8 cellular contexts compared by ENCODE assay signal in genomic region chr2:237572021-237572741, GRCh38. TPM values are rescaled to one million over a fixed set of nuclear protein-coding genes. Genes with fewer than 3 reads are reported as not detected.
DNase-seq lines count a peak whose midpoint lies in the region; ATAC-seq, FAIRE-seq and TF ChIP-seq lines count a peak whose summit lies in the region.

No MANE protein-coding gene starts in this region.

- FAIRE-seq in TTC549 (lab: Jason Lieb, UNC) (peak; percentile 28), K562 (lab: Jason Lieb, UNC) (peak; percentile 85)

- H3K4me1 ChIP-seq in K562 (replicated peaks in 1 of 2; ENCODE audit: control insufficient read depth in 2 of 2, insufficient read depth in 2 of 2, low read length in 2 of 2), result peaks cover 0 to 3% of the 10 kb centered on the region in 2 experiments; a peak in 1 of 5 replicates
- peaks cover 8% of the 10 kb centered on the region for H3K4me1 ChIP-seq in iPS-15b (ENCODE audit: control insufficient read depth, insufficient read depth, low read length)
- H3K4me1 ChIP-seq in skeletal muscle tissue (ENCODE audit: control insufficient read depth in 3 of 3, insufficient read depth in 3 of 3, low read length in 3 of 3), result peaks cover 11 to 18% (median 13%) of the 10 kb centered on the region in 3 donors

- H3K9ac ChIP-seq in K562 (ENCODE audit: insufficient read depth in 1 of 2, low read depth in 2 of 2, low read length in 2 of 2), result no peak overlapping the region
- peak overlapping the region; percentile 47 for H3K9ac ChIP-seq in iPS-15b (ENCODE audit: low read depth, low read length)
- peak overlapping the region; percentile 23 to 67 (median 58) for H3K9ac ChIP-seq in skeletal muscle tissue (ENCODE audit: low read depth in 1 of 3, low read length in 3 of 3)

- H3K9me1 ChIP-seq in K562 (ENCODE audit: control insufficient read depth, insufficient read depth, low read length), result no peaks in the 10 kb centered on the region

- in situ Hi-C loops in K562 (cut with MboI), result loop anchor here (5.0 to 10.0 kb wide), 2 partner anchors 60 to 417 kb away; no protein-coding TSS in a partner anchor

- H3K79me2 ChIP-seq in K562 (ENCODE audit: control insufficient read depth, insufficient read depth, low read length), result no peaks in the 10 kb centered on the region

- TF ChIP-seq CTCF in GM12865 (IDR thresholded peaks at IDR 0.05; ENCODE audit: insufficient read depth, low read depth, low read length, missing control alignments) (peak; percentile 94), K562 (IDR thresholded peaks at IDR 0.05 in 2 of 3, conservative IDR thresholded peaks at IDR 0.05 in 1 of 3; ENCODE audit: insufficient read depth in 2 of 3, low read depth in 1 of 3, low read length in 3 of 3) (peak; percentile 84 to 98 (median 92))

- H3K27me3 ChIP-seq in K562 (ENCODE audit: control insufficient read depth in 2 of 2, insufficient read depth in 2 of 2, low read length in 2 of 2) (peaks cover 0 to 42% of the 10 kb centered on the region in 2 experiments; a peak in 3 of 5 replicates), iPS-15b (ENCODE audit: control insufficient read depth, insufficient read depth, low read length) (no peaks in the 10 kb centered on the region), skeletal muscle tissue (ENCODE audit: control insufficient read depth in 3 of 3, insufficient read depth in 3 of 3, low read length in 3 of 3) (peaks cover 0 to 7% (median 6%) of the 10 kb centered on the region in 3 donors)

- no peaks in the 10 kb centered on the region for H3K9me3 ChIP-seq in K562 (replicated peaks; ENCODE audit: control insufficient read depth, insufficient read depth, low read depth, low read length)
- H3K9me3 ChIP-seq in iPS-15b (ENCODE audit: control insufficient read depth, insufficient read depth, low read length), result no peaks in the 10 kb centered on the region
- no peaks in the 10 kb centered on the region for H3K9me3 ChIP-seq in skeletal muscle tissue (ENCODE audit: control insufficient read depth in 3 of 3, low read length in 3 of 3)

- ATAC-seq in HG02798 (IDR thresholded peaks at IDR 0.05; ENCODE audit: poor library complexity, unreplicated experiment), result peak; percentile 87
- peak; percentile 100 for ATAC-seq in K562

- TF ChIP-seq EP300 in K562 (IDR thresholded peaks at IDR 0.05; ENCODE audit: low read length), result no peak

- H3K4me2 ChIP-seq in K562 (ENCODE audit: insufficient read depth, low read length), result no peak overlapping the region

- intact Hi-C loops in K562 (cut with micrococcal nuclease), result loop anchor here (1.0 kb wide), 2 partner anchors 60 to 418 kb away; no protein-coding TSS in a partner anchor

- WGBS in K562 (ENCODE audit: insufficient coverage, low coverage, missing lambda C conversion rate), result under 1% methylated on average over 17 of the region's 24 CpGs

- BruUV-seq in K562 (replicated peaks; lab: Mats Ljungman, UMichigan), result no TSS peak

- DNase-seq in GM12865 (ENCODE audit: low read depth), result peak; percentile 94
- peak; percentile 28 for DNase-seq in NCI-H2029 treated with DMSO at 0.1 percent for 48 hours (lab: John Stamatoyannopoulos, UW)
- peak; percentile 79 to 86 (median 84) for DNase-seq in K562 (ENCODE audit: extremely low read depth in 1 of 4, low spot score in 3 of 4)
- no peak for DNase-seq in OCI-M2 (lab: John Stamatoyannopoulos, UW; ENCODE audit: unreplicated experiment)

- no peak overlapping the region for H3K4me3 ChIP-seq in GM12865 (ENCODE audit: low read depth, low read length)
- H3K4me3 ChIP-seq in K562, result no peak overlapping the region
- H3K4me3 ChIP-seq in iPS-15b (ENCODE audit: low read depth, low read length), result no peak overlapping the region
- peak overlapping the region; percentile 27 to 69 (median 57) for H3K4me3 ChIP-seq in skeletal muscle tissue (ENCODE audit: low read length in 3 of 3)

- no peak overlapping the region for H2AFZ ChIP-seq in K562 (ENCODE audit: low read depth, low read length)

- no peak overlapping the region for H3K27ac ChIP-seq in K562 (ENCODE audit: extremely low read depth, low read depth, low read length)
- no peak overlapping the region for H3K27ac ChIP-seq in skeletal muscle tissue (ENCODE audit: low read depth, low read length)

- POLR2A ChIA-PET in K562 (lab: Yijun Ruan, JAX), result interaction anchor here (1.2 kb wide), 1 partner anchor 63 kb away, joined by 3 read pairs; no protein-coding TSS in a partner anchor

- CTCF ChIA-PET in K562 (lab: Yijun Ruan, JAX; ENCODE audit: low intra/inter-chr PET ratio), result interaction anchor here (0.6 to 2.6 kb wide), 3 partner anchors 59 to 417 kb away, joined by 3 to 51 read pairs (median 6); no protein-coding TSS in a partner anchor

- peak; percentile 97 for TF ChIP-seq RAD21 in K562 (CRISPR knock-in tag; conservative IDR thresholded peaks at IDR 0.05 in 1 of 2, IDR thresholded peaks at IDR 0.05 in 1 of 2)

- no peak for TF ChIP-seq POLR2A in K562 (conservative IDR thresholded peaks at IDR 0.05)

- H3K36me3 ChIP-seq in K562 (ENCODE audit: control insufficient read depth, insufficient read depth, low read length) (no peaks in the 10 kb centered on the region), iPS-15b (ENCODE audit: control insufficient read depth, insufficient read depth, low read length) (no peaks in the 10 kb centered on the region), skeletal muscle tissue (ENCODE audit: control insufficient read depth in 3 of 3, insufficient read depth in 3 of 3, low read length in 3 of 3) (no peaks in the 10 kb centered on the region)

- no peaks in the 10 kb centered on the region for H4K20me1 ChIP-seq in K562 (replicated peaks; ENCODE audit: control insufficient read depth, insufficient read depth, low read length)

TF ChIP-seq in K562, 482 proteins besides CTCF, POLR2A, EP300 and RAD21 (continues in another document):
- no peak for TF ChIP-seq ZNF140 (CRISPR knock-in tag; IDR thresholded peaks at IDR 0.05)

RNA-seq across cellular contexts. Expression of gene PRLH, which starts 5.8 kb away (rescaled TPM):
- not detected in 2 replicates for total RNA-seq in K562 (2011; cell fraction: chromatin; rRNA removed; ENCODE audit: low replicate concordance)
- not detected in 2 replicates for total RNA-seq in K562 (2011; cell fraction: nucleolus; rRNA removed)
- total RNA-seq in K562 (2011; cell fraction: nucleoplasm; rRNA removed), result not detected in 2 replicates
- not detected in 2 replicates for total RNA-seq in K562 (2014; rRNA removed)
- not detected in 2 replicates for total RNA-seq in K562 (2014; rRNA removed; fragmentation: Illumina TruSeq; extraction: Trizol)
- total RNA-seq in K562 (2015; rRNA removed; fragmentation: Illumina TruSeq; extraction: Trizol), result not detected in 2 replicates
- total RNA-seq in K562 (2021), result not detected in 2 replicates
- not detected in 2 replicates for polyA plus RNA-seq in K562 (2011; rRNA removed)
- not detected in 2 replicates for polyA plus RNA-seq in K562 (2011; cell fraction: cytosol; rRNA removed)
- not detected in 2 replicates for polyA plus RNA-seq in K562 (2011; cell fraction: nucleus; rRNA removed)
- not detected in 2 replicates for polyA plus RNA-seq in K562 (2012)
- polyA plus RNA-seq in K562 (2014; fragmentation: Illumina TruSeq; extraction: Trizol), result not detected in 2 replicates
- polyA plus RNA-seq in K562 (2014; fragmentation: Nextera tagmentation; extraction: Ambion mirVana), result not detected
- polyA plus RNA-seq in K562 (2014; rRNA removed), result not detected in 2 replicates
- not detected in 2 replicates for polyA minus RNA-seq in K562 (2011; rRNA and poly(A)+ RNA removed)
- not detected in 2 replicates for polyA minus RNA-seq in K562 (2011; cell fraction: cytosol; rRNA and poly(A)+ RNA removed)
- not detected in 2 replicates for polyA minus RNA-seq in K562 (2011; cell fraction: nucleus; rRNA and poly(A)+ RNA removed)
- total RNA-seq in skeletal muscle tissue, result not detected

RNA-seq across cellular contexts. Expression of gene RAB17, which starts 18.4 kb away (rescaled TPM):
- total RNA-seq in K562 (2011; cell fraction: chromatin; rRNA removed; ENCODE audit: low replicate concordance), result 0.09 TPM in 1 of 2 replicates, not detected in the other
- total RNA-seq in K562 (2011; cell fraction: nucleolus; rRNA removed), result not detected in 2 replicates
- not detected in 2 replicates for total RNA-seq in K562 (2011; cell fraction: nucleoplasm; rRNA removed)
- not detected in 2 replicates for total RNA-seq in K562 (2014; rRNA removed)
- total RNA-seq in K562 (2014; rRNA removed; fragmentation: Illumina TruSeq; extraction: Trizol), result not detected in 2 replicates
- total RNA-seq in K562 (2015; rRNA removed; fragmentation: Illumina TruSeq; extraction: Trizol), result not detected in 2 replicates
- total RNA-seq in K562 (2021), result 0.13 and 0.16 TPM in 2 replicates
- polyA plus RNA-seq in K562 (2011; rRNA removed), result not detected in 2 replicates
- polyA plus RNA-seq in K562 (2011; cell fraction: cytosol; rRNA removed), result not detected in 2 replicates
- polyA plus RNA-seq in K562 (2011; cell fraction: nucleus; rRNA removed), result not detected in 2 replicates
- polyA plus RNA-seq in K562 (2012), result not detected in 2 replicates
- not detected in 2 replicates for polyA plus RNA-seq in K562 (2014; fragmentation: Illumina TruSeq; extraction: Trizol)
- polyA plus RNA-seq in K562 (2014; fragmentation: Nextera tagmentation; extraction: Ambion mirVana), result not detected
- not detected in 2 replicates for polyA plus RNA-seq in K562 (2014; rRNA removed)
- polyA minus RNA-seq in K562 (2011; rRNA and poly(A)+ RNA removed), result not detected in 2 replicates
- not detected in 2 replicates for polyA minus RNA-seq in K562 (2011; cell fraction: cytosol; rRNA and poly(A)+ RNA removed)
- polyA minus RNA-seq in K562 (2011; cell fraction: nucleus; rRNA and poly(A)+ RNA removed), result not detected in 2 replicates
- total RNA-seq in skeletal muscle tissue, result 1.0 TPM

RNA-seq across cellular contexts. Expression of gene LRRFIP1, which starts 55.2 kb away (rescaled TPM):
- total RNA-seq in K562 (2011; cell fraction: chromatin; rRNA removed; ENCODE audit: low replicate concordance), result 39.0 and 77.6 TPM in 2 replicates
- total RNA-seq in K562 (2011; cell fraction: nucleolus; rRNA removed), result 15.0 and 23.0 TPM in 2 replicates
- total RNA-seq in K562 (2011; cell fraction: nucleoplasm; rRNA removed), result 45.0 and 78.0 TPM in 2 replicates
- total RNA-seq in K562 (2014; rRNA removed) (31.6 and 32.2 TPM in 2 replicates), K562 (2014; rRNA removed; fragmentation: Illumina TruSeq; extraction: Trizol) (33.1 and 38.9 TPM in 2 replicates), K562 (2015; rRNA removed; fragmentation: Illumina TruSeq; extraction: Trizol) (25.5 and 28.1 TPM in 2 replicates), K562 (2021) (31.3 and 31.4 TPM in 2 replicates), skeletal muscle tissue (65.8 TPM)
- polyA plus RNA-seq in K562 (2011; rRNA removed) (18.3 and 26.8 TPM in 2 replicates), K562 (2014; fragmentation: Illumina TruSeq; extraction: Trizol) (41.9 and 45.2 TPM in 2 replicates), K562 (2014; fragmentation: Nextera tagmentation; extraction: Ambion mirVana) (10 to 100 TPM; 13.1 to 13.8 TPM), K562 (2014; rRNA removed) (35.6 and 39.5 TPM in 2 replicates)
- 8.0 and 11.2 TPM in 2 replicates for polyA plus RNA-seq in K562 (2011; cell fraction: cytosol; rRNA removed)
- polyA plus RNA-seq in K562 (2011; cell fraction: nucleus; rRNA removed), result 15.4 and 17.6 TPM in 2 replicates
- polyA plus RNA-seq in K562 (2012), result 21.8 and 26.9 TPM in 2 replicates
- 46.2 and 50.8 TPM in 2 replicates for polyA minus RNA-seq in K562 (2011; rRNA and poly(A)+ RNA removed)
- 14.3 and 18.8 TPM in 2 replicates for polyA minus RNA-seq in K562 (2011; cell fraction: cytosol; rRNA and poly(A)+ RNA removed)
- polyA minus RNA-seq in K562 (2011; cell fraction: nucleus; rRNA and poly(A)+ RNA removed), result 12.4 and 19.2 TPM in 2 replicates

Comparison
In these comparisons a context has a peak if more than half of its experiments do, and no peak if none do; other contexts are left out.
1. H3K4me3 ChIP-seq: peak in skeletal muscle tissue (3 of 3); none in GM12865 (single experiment), K562 (single experiment) and iPS-15b (single experiment).
2. H3K9ac ChIP-seq: peak in iPS-15b (single experiment) and skeletal muscle tissue (3 of 3); none in K562 (0 of 2).